ENCODE assay signal across 8 cellular contexts in the genomic region with DNA sequence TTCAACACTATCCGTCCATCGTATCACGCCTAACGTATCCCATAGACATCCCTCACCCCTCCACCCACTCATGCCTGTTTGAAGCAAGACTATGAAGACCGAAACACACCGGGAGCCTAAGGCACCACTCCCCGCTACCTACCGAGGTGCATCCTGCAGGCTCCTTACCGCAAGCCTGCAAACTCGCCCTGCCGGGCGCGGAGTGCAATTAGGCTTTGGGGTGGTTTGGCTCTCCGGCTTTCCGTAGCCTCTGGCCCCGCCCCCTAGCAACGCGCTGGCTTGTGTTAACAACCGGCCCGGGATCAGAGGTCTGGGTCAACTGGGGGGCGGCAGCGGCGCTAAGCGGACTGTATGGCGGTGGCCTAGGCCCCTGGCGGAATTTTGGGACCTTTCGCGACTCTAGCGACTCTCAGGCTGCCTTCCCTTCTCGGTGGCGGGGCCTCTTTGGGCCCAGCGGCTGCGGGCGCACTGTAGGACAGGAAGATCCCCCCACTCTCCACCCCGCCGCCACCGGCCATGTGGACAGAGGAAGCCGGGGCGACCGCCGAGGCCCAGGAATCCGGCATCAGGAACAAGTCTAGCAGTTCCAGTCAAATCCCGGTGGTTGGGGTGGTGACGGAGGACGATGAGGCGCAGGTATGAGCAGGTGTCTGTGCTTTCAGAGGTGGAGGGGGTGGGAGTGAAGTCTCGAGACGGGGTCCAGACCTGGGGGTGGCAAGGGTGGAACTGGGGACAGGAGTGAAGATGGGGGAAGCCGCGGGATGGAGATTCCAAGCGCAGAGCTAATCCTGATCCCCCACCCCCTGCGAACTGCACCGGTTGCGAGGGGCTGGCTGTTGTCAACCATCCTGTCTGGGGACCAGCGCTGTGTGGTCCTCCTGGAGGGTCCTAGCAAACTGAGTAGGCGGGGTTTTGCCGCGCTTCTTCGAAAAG. TPM values are rescaled to one million over a fixed set of nuclear protein-coding genes. Genes with fewer than 3 reads are reported as not detected.
DNase-seq lines count a peak whose midpoint lies in the region; ATAC-seq, FAIRE-seq and TF ChIP-seq lines count a peak whose summit lies in the region.

A gene with protein sequence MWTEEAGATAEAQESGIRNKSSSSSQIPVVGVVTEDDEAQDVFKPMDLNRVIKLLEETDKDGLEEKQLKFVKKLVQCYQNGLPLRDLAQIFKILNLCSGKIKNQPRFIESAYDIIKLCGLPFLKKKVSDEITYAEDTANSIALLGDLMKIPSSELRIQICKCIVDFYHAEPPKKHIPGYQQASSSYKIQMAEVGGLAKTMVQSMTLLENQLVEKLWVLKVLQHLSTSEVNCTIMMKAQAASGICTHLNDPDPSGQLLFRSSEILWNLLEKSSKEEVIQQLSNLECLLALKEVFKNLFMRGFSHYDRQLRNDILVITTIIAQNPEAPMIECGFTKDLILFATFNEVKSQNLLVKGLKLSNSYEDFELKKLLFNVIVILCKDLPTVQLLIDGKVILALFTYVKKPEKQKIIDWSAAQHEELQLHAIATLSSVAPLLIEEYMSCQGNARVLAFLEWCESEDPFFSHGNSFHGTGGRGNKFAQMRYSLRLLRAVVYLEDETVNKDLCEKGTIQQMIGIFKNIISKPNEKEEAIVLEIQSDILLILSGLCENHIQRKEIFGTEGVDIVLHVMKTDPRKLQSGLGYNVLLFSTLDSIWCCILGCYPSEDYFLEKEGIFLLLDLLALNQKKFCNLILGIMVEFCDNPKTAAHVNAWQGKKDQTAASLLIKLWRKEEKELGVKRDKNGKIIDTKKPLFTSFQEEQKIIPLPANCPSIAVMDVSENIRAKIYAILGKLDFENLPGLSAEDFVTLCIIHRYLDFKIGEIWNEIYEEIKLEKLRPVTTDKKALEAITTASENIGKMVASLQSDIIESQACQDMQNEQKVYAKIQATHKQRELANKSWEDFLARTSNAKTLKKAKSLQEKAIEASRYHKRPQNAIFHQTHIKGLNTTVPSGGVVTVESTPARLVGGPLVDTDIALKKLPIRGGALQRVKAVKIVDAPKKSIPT (plus strand): TSS at position 266 of the 933 bp plus-strand sequence. CDS start 251 bp downstream, at position 517.

- DNase-seq in GM12864 (ENCODE audit: low read depth) (peak; percentile 48), MV-4-11 (lab: John Stamatoyannopoulos, UW) (peak; percentile 65), SKM-1 treated with dmso at 0.1 percent for 144 hours (lab: John Stamatoyannopoulos, UW; ENCODE audit: unreplicated experiment) (peak; percentile 70), Right ventricle myocardium superior (peak; percentile 96), pancreas (peak; percentile 88 to 97 (median 94))
- DNase-seq in activated naive CD8-positive, alpha-beta T cell treated with anti-CD3 and anti-CD28 coated beads for 36 hours = peak; percentile 87

- peak; percentile 30 for TF ChIP-seq CTCF in GM12864 (IDR thresholded peaks at IDR 0.05; ENCODE audit: low read depth, low read length, missing control alignments)
- TF ChIP-seq CTCF in HEK293 (tag by site-specific recombination; IDR thresholded peaks at IDR 0.05) = peak; percentile 56; the same call in 1 of the 2 replicates
- TF ChIP-seq CTCF in pancreas (IDR thresholded peaks at IDR 0.05) = peak in 1 of 4 donors; percentile 35

- WGBS in pancreas, 2 donors = 1% methylated on average over 58 to 59 of the region's 59 CpGs
- 1% methylated on average over 59 of the region's 59 CpGs for WGBS in thymus

- H3K36me3 Mint-ChIP-seq in activated naive CD8-positive, alpha-beta T cell treated with anti-CD3 and anti-CD28 coated beads for 36 hours = no peaks in the 10 kb centered on the region

- CTCF ChIA-PET in HEK293 (lab: Yijun Ruan, JAX) = interaction anchor here (0.6 kb wide), 1 partner anchor 1849 kb away, joined by 3 read pairs; no protein-coding TSS in a partner anchor

- no peaks in the 10 kb centered on the region for H3K9me3 ChIP-seq in HEK293 (ENCODE audit: control insufficient read depth, insufficient read depth, low read depth, low read length)
- no peaks in the 10 kb centered on the region for H3K9me3 ChIP-seq in pancreas
- no peaks in the 10 kb centered on the region for H3K9me3 ChIP-seq in thymus (ENCODE audit: control insufficient read depth)

- H3K4me3 Mint-ChIP-seq in activated naive CD8-positive, alpha-beta T cell treated with anti-CD3 and anti-CD28 coated beads for 36 hours = peak within 1 kb of the TSS; percentile 95

- POLR2A ChIA-PET in HEK293 (lab: Yijun Ruan, JAX) = interaction anchor here (1.0 kb wide), 1 partner anchor 9 kb away, joined by 3 read pairs; no protein-coding TSS in a partner anchor

- H3K27ac ChIP-seq in HEK293 (ENCODE audit: extremely low read depth, low read depth, low read length) (no peak within 1 kb of the TSS; the same call in 1 of the 2 replicates), pancreas (no peak within 1 kb of the TSS), thymus (ENCODE audit: low read depth) (no peak within 1 kb of the TSS)

- no peak for FAIRE-seq in pancreas (lab: Jason Lieb, UNC)

- H3K4me3 ChIP-seq in GM12864 (ENCODE audit: low read depth, low read length) = peak within 1 kb of the TSS; percentile 62
- H3K4me3 ChIP-seq in HEK293 (ENCODE audit: low read depth, low read length) = peak within 1 kb of the TSS; percentile 86
- peak within 1 kb of the TSS; percentile 75 to 98 (median 86) for H3K4me3 ChIP-seq in pancreas
- H3K4me3 ChIP-seq in thymus (ENCODE audit: low read length) = peak within 1 kb of the TSS; percentile 60

- ATAC-seq in Right ventricle myocardium superior (ENCODE audit: poor library complexity) (peak; percentile 99), pancreas (peak; percentile 99)

- H3K36me3 ChIP-seq in HEK293 (ENCODE audit: control insufficient read depth in 2 of 2, insufficient read depth in 1 of 2, low read length in 2 of 2) (no peaks in the 10 kb centered on the region), pancreas (no peaks in the 10 kb centered on the region), thymus (ENCODE audit: control insufficient read depth, insufficient read depth) (no peaks in the 10 kb centered on the region)

- H3K27me3 ChIP-seq in pancreas (no peaks in the 10 kb centered on the region), thymus (ENCODE audit: control insufficient read depth, insufficient read depth) (peaks cover 6% of the 10 kb centered on the region)

- intact Hi-C loops in Right ventricle myocardium superior (cut with DNase I) (no loop called here), pancreas (cut with DNase I) (loop anchor here in 1 of 3 donors (10.0 kb wide), 1 partner anchor 80 kb away; no protein-coding TSS in a partner anchor)

- peak within 1 kb of the TSS; percentile 51 for H3K27ac Mint-ChIP-seq in activated naive CD8-positive, alpha-beta T cell treated with anti-CD3 and anti-CD28 coated beads for 36 hours

- H3K4me1 ChIP-seq in HEK293 (ENCODE audit: control insufficient read depth, insufficient read depth, low read length) (no peaks in the 10 kb centered on the region), pancreas (peaks cover 0 to 7% (median 0%) of the 10 kb centered on the region in 3 donors), thymus (ENCODE audit: control insufficient read depth, insufficient read depth, low read length) (peaks cover 7% of the 10 kb centered on the region)

- H3K9me3 Mint-ChIP-seq in activated naive CD8-positive, alpha-beta T cell treated with anti-CD3 and anti-CD28 coated beads for 36 hours = no peaks in the 10 kb centered on the region

- H3K27me3 Mint-ChIP-seq in activated naive CD8-positive, alpha-beta T cell treated with anti-CD3 and anti-CD28 coated beads for 36 hours = peaks cover 46% of the 10 kb centered on the region

- peaks cover 21% of the 10 kb centered on the region for H3K4me1 Mint-ChIP-seq in activated naive CD8-positive, alpha-beta T cell treated with anti-CD3 and anti-CD28 coated beads for 36 hours

TF ChIP-seq in HEK293, 187 proteins besides CTCF, POLR2A, EP300 and RAD21 (continues in another document):
- TF ChIP-seq ZNF830 (tag by site-specific recombination; IDR thresholded peaks at IDR 0.05; ENCODE audit: low read depth) (no peak), GLIS1 (tag by site-specific recombination; IDR thresholded peaks at IDR 0.05) (no peak), ZNF791 (tag by site-specific recombination; IDR thresholded peaks at IDR 0.05) (no peak), ZNF140 (tag by site-specific recombination; IDR thresholded peaks at IDR 0.05) (no peak), KLF8 (tag by site-specific recombination; IDR thresholded peaks at IDR 0.05) (peak; percentile 30; the same call in 1 of the 2 replicates), ZNF280C (tag by site-specific recombination; IDR thresholded peaks at IDR 0.05) (no peak), ZNF341 (tag by site-specific recombination; IDR thresholded peaks at IDR 0.05; ENCODE audit: low read depth) (peak; percentile 30; the same call in 1 of the 2 replicates)

RNA-seq across cellular contexts. Expression of the gene that starts here (rescaled TPM):
- under 1 TPM; 0.72 to 0.85 TPM for total RNA-seq in activated naive CD8-positive, alpha-beta T cell treated with anti-CD3 and anti-CD28 coated beads for 36 hours
- total RNA-seq in Right ventricle myocardium superior = 1.3 TPM
- 1 to 10 TPM; 2.6 to 5.8 (median 3.8) TPM for total RNA-seq in pancreas
- 10 to 100 TPM in 1 of 2 donors, 1 to 10 TPM in 1; 4.4 to 12.8 TPM for polyA plus RNA-seq in pancreas
- polyA plus RNA-seq in thymus = 3.8 TPM

Comparison
In these comparisons a context has a peak if more than half of its experiments do, and no peak if none do; other contexts are left out.
1. Peak in DNase-seq in activated naive CD8-positive, alpha-beta T cell treated with anti-CD3 and anti-CD28 coated beads for 36 hours; RNA of the gene not detected or under 1 TPM.